28 cellular contexts compared by ENCODE assay signal in the genomic region with DNA sequence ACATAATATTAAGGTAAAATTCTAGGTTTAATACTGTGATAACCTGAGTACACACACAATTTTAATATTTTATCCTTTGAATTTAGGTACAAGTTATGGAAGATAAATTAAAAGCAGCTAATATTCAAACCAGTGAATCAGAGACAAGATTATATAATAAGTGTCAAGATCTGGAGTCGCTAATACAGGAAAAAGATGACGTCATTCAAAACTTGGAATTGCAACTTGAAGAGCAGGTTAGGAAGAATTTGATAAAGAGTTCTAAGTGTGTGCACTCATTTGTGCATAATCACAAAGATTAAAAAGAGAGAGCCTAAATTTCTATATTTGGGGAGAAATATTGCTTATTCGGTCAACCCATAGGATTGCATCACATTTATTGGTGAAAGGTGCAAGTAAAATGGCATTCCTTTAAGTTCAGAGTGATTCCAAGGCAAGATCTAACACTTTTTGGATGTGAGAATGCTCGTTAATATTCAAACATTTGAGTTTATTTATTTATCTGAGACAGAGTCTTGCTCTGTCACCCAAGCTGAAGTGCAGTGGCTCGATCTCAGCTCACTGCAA. TPM values are rescaled to one million over a fixed set of nuclear protein-coding genes. Genes with fewer than 3 reads are reported as not detected.
DNase-seq lines count a peak whose midpoint lies in the region; ATAC-seq, FAIRE-seq and TF ChIP-seq lines count a peak whose summit lies in the region.
"Had no signal": no experiment of that assay in that cellular context is flagged by ENCODE, and none has a peak within 500 bp of the region (broad histone marks: within the 10 kb centered on the region; RNA-seq: fewer than 3 reads in every experiment).

No MANE protein-coding gene starts in this region.

- WGBS in K562 (ENCODE audit: insufficient coverage, low coverage, missing lambda C conversion rate): 33% methylated on average over 5 of the region's 5 CpGs
- 76% methylated on average over 5 of the region's 5 CpGs for WGBS in SK-N-SH (ENCODE audit: low lambda C conversion rate)

- BruUV-seq in K562 (replicated peaks; lab: Mats Ljungman, UMichigan): no TSS peak

- H3K36me3 ChIP-seq in HEK293 (ENCODE audit: control insufficient read depth in 2 of 2, insufficient read depth in 1 of 2, low read length in 2 of 2): peaks cover 0 to 8% of the 10 kb centered on the region in 2 experiments; a peak in 1 of 3 replicates
- H3K36me3 ChIP-seq in K562 (ENCODE audit: control insufficient read depth, insufficient read depth, low read length): no peaks in the 10 kb centered on the region
- no peaks in the 10 kb centered on the region for H3K36me3 ChIP-seq in SK-N-SH (replicated peaks in 1 of 2; ENCODE audit: control insufficient read depth in 1 of 2, insufficient read depth in 2 of 2, low read length in 1 of 2)
- H3K36me3 ChIP-seq: BE2C; BLaER1 treated with 17β-estradiol and CSF1 and Interleukin-3, amounts not matched to agents 10 nM and 100 nM had no signal

- no peaks in the 10 kb centered on the region for H3K9me1 ChIP-seq in K562 (ENCODE audit: control insufficient read depth, insufficient read depth, low read length)

- DNase-seq in LNCaP clone FGC (ENCODE audit: low read depth) (peak; percentile 2), K562 (ENCODE audit: extremely low read depth in 1 of 4, low spot score in 3 of 4) (no peak), putamen (ENCODE audit: low spot score) (peak; percentile 3), SK-N-SH (no peak), type B pancreatic cell (ENCODE audit: extremely low spot score, unreplicated experiment) (no peak)
- DNase-seq: 8988T; ACHN; AML-193; BE2C; CD4-positive, alpha-beta T cell; CD8-positive, alpha-beta memory T cell; DMS 273 treated with DMSO at 0.1 percent for 48 hours; DMS79; EL; GDM1; GM23248; H7; HCEC 1CT had no signal

- no peak overlapping the region for H3K27ac ChIP-seq in HEK293 (ENCODE audit: extremely low read depth, low read depth, low read length)
- no peak overlapping the region for H3K27ac ChIP-seq in K562 (ENCODE audit: extremely low read depth, low read depth, low read length)
- no peak overlapping the region for H3K27ac ChIP-seq in SK-N-SH (ENCODE audit: low read depth in 2 of 2, low read length in 1 of 2)
- H3K27ac ChIP-seq: A549; BLaER1 treated with 17β-estradiol and CSF1 and Interleukin-3, amounts not matched to agents 10 nM and 100 nM; GM23248 had no signal

- no peaks in the 10 kb centered on the region for H3K4me1 Mint-ChIP-seq in type B pancreatic cell (ENCODE audit: unreplicated experiment)
- H3K4me1 Mint-ChIP-seq: CD14-positive monocyte; CD8-positive, alpha-beta memory T cell had no signal

- H3K4me1 ChIP-seq in HEK293 (ENCODE audit: control insufficient read depth, insufficient read depth, low read length) (no peaks in the 10 kb centered on the region), K562 (replicated peaks in 1 of 2; ENCODE audit: control insufficient read depth in 2 of 2, insufficient read depth in 2 of 2, low read length in 2 of 2) (no peaks in the 10 kb centered on the region), SK-N-SH (ENCODE audit: control insufficient read depth in 1 of 2, insufficient read depth in 2 of 2, low read depth in 1 of 2, low read length in 1 of 2) (no peaks in the 10 kb centered on the region)
- H3K4me1 ChIP-seq: A549; BE2C; BLaER1 treated with 17β-estradiol and CSF1 and Interleukin-3, amounts not matched to agents 10 nM and 100 nM had no signal

- TF ChIP-seq CTCF in HEK293 (tag by site-specific recombination; IDR thresholded peaks at IDR 0.05) (no peak), LNCaP clone FGC (IDR thresholded peaks at IDR 0.05; ENCODE audit: control insufficient read depth, extremely low read depth, insufficient read depth) (no peak), K562 (IDR thresholded peaks at IDR 0.05 in 2 of 3, conservative IDR thresholded peaks at IDR 0.05 in 1 of 3; ENCODE audit: insufficient read depth in 2 of 3, low read depth in 1 of 3, low read length in 3 of 3) (no peak), SK-N-SH (IDR thresholded peaks at IDR 0.05) (no peak), type B pancreatic cell (conservative IDR thresholded peaks at IDR 0.05) (no peak)

- in situ Hi-C loops in K562 (cut with MboI): no loop called here

- ATAC-seq in K562 (no peak), GM19023 (IDR thresholded peaks at IDR 0.05; ENCODE audit: unreplicated experiment) (no peak)
- ATAC-seq: A549 had no signal

- H3F3A ChIP-seq in SK-N-SH (replicated peaks; ENCODE audit: insufficient read depth): no peaks in the 10 kb centered on the region

- no peaks in the 10 kb centered on the region for H3K79me2 ChIP-seq in K562 (ENCODE audit: control insufficient read depth, insufficient read depth, low read length)
- H3K79me2 ChIP-seq in SK-N-SH (ENCODE audit: insufficient read depth): no peaks in the 10 kb centered on the region

- no peak overlapping the region for H3K4me3 Mint-ChIP-seq in type B pancreatic cell
- H3K4me3 Mint-ChIP-seq: CD14-positive monocyte; CD4-positive, alpha-beta T cell; CD8-positive, alpha-beta memory T cell had no signal

- H3K9me2 ChIP-seq in SK-N-SH: no peaks in the 10 kb centered on the region

- H3K36me3 Mint-ChIP-seq in type B pancreatic cell: no peaks in the 10 kb centered on the region
- H3K36me3 Mint-ChIP-seq: CD14-positive monocyte had no signal

- H3K9ac ChIP-seq in K562 (ENCODE audit: insufficient read depth in 1 of 2, low read depth in 2 of 2, low read length in 2 of 2) (no peak overlapping the region), SK-N-SH (no peak overlapping the region)
- H3K9ac ChIP-seq: BLaER1 treated with 17β-estradiol and CSF1 and Interleukin-3, amounts not matched to agents 10 nM and 100 nM; GM23248 had no signal

- H3K27me3 Mint-ChIP-seq in type B pancreatic cell: no peaks in the 10 kb centered on the region

- TF ChIP-seq POLR2A in K562 (conservative IDR thresholded peaks at IDR 0.05): no peak

- no peak for TF ChIP-seq RAD21 in K562 (CRISPR knock-in tag; conservative IDR thresholded peaks at IDR 0.05 in 1 of 2, IDR thresholded peaks at IDR 0.05 in 1 of 2)
- TF ChIP-seq RAD21 in SK-N-SH (IDR thresholded peaks at IDR 0.05; ENCODE audit: low read length): no peak

- no peak overlapping the region for H3K27ac Mint-ChIP-seq in type B pancreatic cell
- H3K27ac Mint-ChIP-seq: CD14-positive monocyte; CD4-positive, alpha-beta T cell; CD8-positive, alpha-beta memory T cell had no signal

- H3K4me3 ChIP-seq in HEK293 (ENCODE audit: low read depth, low read length): no peak overlapping the region
- H3K4me3 ChIP-seq in LNCaP clone FGC (ENCODE audit: low read depth, low read length): no peak overlapping the region
- no peak overlapping the region for H3K4me3 ChIP-seq in K562
- H3K4me3 ChIP-seq in SK-N-SH (ENCODE audit: low read depth in 2 of 2, low read length in 1 of 2): no peak overlapping the region
- H3K4me3 ChIP-seq: A549; BLaER1 treated with 17β-estradiol and CSF1 and Interleukin-3, amounts not matched to agents 10 nM and 100 nM; GM23248 had no signal

- no peak for TF ChIP-seq EP300 in K562 (IDR thresholded peaks at IDR 0.05; ENCODE audit: low read length)
- TF ChIP-seq EP300 in SK-N-SH (IDR thresholded peaks at IDR 0.05; ENCODE audit: borderline replicate concordance in 1 of 2, low read depth in 1 of 2, low read length in 1 of 2): no peak

- H2AFZ ChIP-seq in K562 (ENCODE audit: low read depth, low read length): no peak overlapping the region
- H2AFZ ChIP-seq in SK-N-SH (ENCODE audit: low read depth): no peak overlapping the region
- H2AFZ ChIP-seq: GM23248 had no signal

- CTCF ChIA-PET in HEK293 (lab: Yijun Ruan, JAX): no interaction called here
- CTCF ChIA-PET in K562 (lab: Yijun Ruan, JAX; ENCODE audit: low intra/inter-chr PET ratio): no interaction called here
- CTCF ChIA-PET in SK-N-SH (lab: Yijun Ruan, JAX): no interaction called here

- no peaks in the 10 kb centered on the region for H3K27me3 ChIP-seq in K562 (ENCODE audit: control insufficient read depth in 2 of 2, insufficient read depth in 2 of 2, low read length in 2 of 2)
- H3K27me3 ChIP-seq in SK-N-SH (ENCODE audit: insufficient read depth): no peaks in the 10 kb centered on the region
- H3K27me3 ChIP-seq: BLaER1 treated with 17β-estradiol and CSF1 and Interleukin-3, amounts not matched to agents 10 nM and 100 nM had no signal

- no peaks in the 10 kb centered on the region for H3K9me3 ChIP-seq in HEK293 (ENCODE audit: control insufficient read depth, insufficient read depth, low read depth, low read length)
- H3K9me3 ChIP-seq in K562 (replicated peaks; ENCODE audit: control insufficient read depth, insufficient read depth, low read depth, low read length): no peaks in the 10 kb centered on the region
- H3K9me3 ChIP-seq in SK-N-SH: no peaks in the 10 kb centered on the region
- H3K9me3 ChIP-seq: A549, BE2C had no signal

- no peaks in the 10 kb centered on the region for H3K9me3 Mint-ChIP-seq in type B pancreatic cell
- H3K9me3 Mint-ChIP-seq: CD4-positive, alpha-beta T cell; CD8-positive, alpha-beta memory T cell had no signal

- H3K4me2 ChIP-seq in K562 (ENCODE audit: insufficient read depth, low read length): no peak overlapping the region
- no peak overlapping the region for H3K4me2 ChIP-seq in SK-N-SH
- H3K4me2 ChIP-seq: A549; BLaER1 treated with 17β-estradiol and CSF1 and Interleukin-3, amounts not matched to agents 10 nM and 100 nM had no signal

- POLR2A ChIA-PET in HEK293 (lab: Yijun Ruan, JAX): no interaction called here
- POLR2A ChIA-PET in K562 (lab: Yijun Ruan, JAX): no interaction called here
- POLR2A ChIA-PET in SK-N-SH (lab: Yijun Ruan, JAX): no interaction called here

- no peak for FAIRE-seq in K562 (lab: Jason Lieb, UNC)
- FAIRE-seq: A549, D721Med, GM12891, GM18507, GM19239, H1 had no signal

- H4K20me1 ChIP-seq in K562 (replicated peaks; ENCODE audit: control insufficient read depth, insufficient read depth, low read length): no peaks in the 10 kb centered on the region
- no peaks in the 10 kb centered on the region for H4K20me1 ChIP-seq in SK-N-SH (ENCODE audit: insufficient read depth)
- H4K20me1 ChIP-seq: BLaER1 treated with 17β-estradiol and CSF1 and Interleukin-3, amounts not matched to agents 10 nM and 100 nM had no signal

- intact Hi-C loops in K562 (cut with micrococcal nuclease): no loop called here

RNA-seq across cellular contexts. Expression of a gene that starts 16.3 kb away (rescaled TPM):
- 2.5 and 4.8 TPM in 2 replicates for total RNA-seq in K562 (2011; cell fraction: chromatin; rRNA removed; ENCODE audit: low replicate concordance)
- total RNA-seq in K562 (2011; cell fraction: nucleolus; rRNA removed): 1.8 and 4.1 TPM in 2 replicates
- total RNA-seq in K562 (2011; cell fraction: nucleoplasm; rRNA removed): 3.7 and 4.3 TPM in 2 replicates
- 0.49 and 1.0 TPM in 2 replicates for total RNA-seq in K562 (2014; rRNA removed)
- total RNA-seq in K562 (2014; rRNA removed; fragmentation: Illumina TruSeq; extraction: Trizol): 1.6 and 1.9 TPM in 2 replicates
- total RNA-seq in K562 (2015; rRNA removed; fragmentation: Illumina TruSeq; extraction: Trizol): 1.0 and 1.2 TPM in 2 replicates
- 1.5 and 1.6 TPM in 2 replicates for total RNA-seq in K562 (2021)
- 4.2 and 4.4 TPM in 2 replicates for polyA plus RNA-seq in K562 (2011; rRNA removed)
- polyA plus RNA-seq in K562 (2011; cell fraction: cytosol; rRNA removed): 0.81 and 1.8 TPM in 2 replicates
- 2.0 and 4.1 TPM in 2 replicates for polyA plus RNA-seq in K562 (2011; cell fraction: nucleus; rRNA removed)
- polyA plus RNA-seq in K562 (2012): 1.1 and 1.8 TPM in 2 replicates
- 1.6 and 1.7 TPM in 2 replicates for polyA plus RNA-seq in K562 (2014; fragmentation: Illumina TruSeq; extraction: Trizol)
- polyA plus RNA-seq in K562 (2014; fragmentation: Nextera tagmentation; extraction: Ambion mirVana): 1 to 10 TPM; 3.1 to 3.5 TPM
- polyA plus RNA-seq in K562 (2014; rRNA removed): 2.1 and 4.1 TPM in 2 replicates
- 1.9 and 2.8 TPM in 2 replicates for polyA minus RNA-seq in K562 (2011; rRNA and poly(A)+ RNA removed)
- not detected in 2 replicates for polyA minus RNA-seq in K562 (2011; cell fraction: cytosol; rRNA and poly(A)+ RNA removed)
- 0.81 and 2.8 TPM in 2 replicates for polyA minus RNA-seq in K562 (2011; cell fraction: nucleus; rRNA and poly(A)+ RNA removed)
- 2.6 and 3.1 TPM in 2 replicates for polyA plus RNA-seq in SK-N-SH (2012; rRNA removed)
- polyA plus RNA-seq in SK-N-SH (2012; cell fraction: cytosol; rRNA removed): 4.1 and 4.5 TPM in 2 replicates
- 0.45 and 1.5 TPM in 2 replicates for polyA plus RNA-seq in SK-N-SH (2012; cell fraction: nucleus; rRNA removed)
- 0.24 TPM in 1 of 2 replicates, not detected in the other for total RNA-seq in type B pancreatic cell (ENCODE audit: low replicate concordance)
- total RNA-seq: CD4-positive, alpha-beta T cell; GM23248; H1; H7 had no signal
- polyA plus RNA-seq: CD14-positive monocyte; CD8-positive, alpha-beta memory T cell had no signal

RNA-seq across cellular contexts. Expression of a gene that starts 55.5 kb away (rescaled TPM):
- 16.5 and 50.7 TPM in 2 replicates for total RNA-seq in K562 (2011; cell fraction: chromatin; rRNA removed; ENCODE audit: low replicate concordance)
- 6.6 and 7.7 TPM in 2 replicates for total RNA-seq in K562 (2011; cell fraction: nucleolus; rRNA removed)
- 18.6 and 18.7 TPM in 2 replicates for total RNA-seq in K562 (2011; cell fraction: nucleoplasm; rRNA removed)
- total RNA-seq in K562 (2014; rRNA removed) (1.3 and 2.7 TPM in 2 replicates), K562 (2014; rRNA removed; fragmentation: Illumina TruSeq; extraction: Trizol) (3.1 and 3.7 TPM in 2 replicates), K562 (2015; rRNA removed; fragmentation: Illumina TruSeq; extraction: Trizol) (1.5 and 1.8 TPM in 2 replicates), K562 (2021) (2.1 and 3.1 TPM in 2 replicates), type B pancreatic cell (ENCODE audit: low replicate concordance) (0.81 and 3.5 TPM in 2 replicates)
- polyA plus RNA-seq in K562 (2011; rRNA removed) (12.9 and 13.5 TPM in 2 replicates), K562 (2014; fragmentation: Illumina TruSeq; extraction: Trizol) (3.5 and 3.9 TPM in 2 replicates), K562 (2014; fragmentation: Nextera tagmentation; extraction: Ambion mirVana) (under 1 TPM; 0.77 to 0.86 TPM), K562 (2014; rRNA removed) (2.0 and 2.7 TPM in 2 replicates), SK-N-SH (2012; rRNA removed) (1.9 and 3.1 TPM in 2 replicates)
- polyA plus RNA-seq in K562 (2011; cell fraction: cytosol; rRNA removed): 1.8 and 5.8 TPM in 2 replicates
- polyA plus RNA-seq in K562 (2011; cell fraction: nucleus; rRNA removed): 15.3 and 17.7 TPM in 2 replicates
- polyA plus RNA-seq in K562 (2012): 1.6 and 3.8 TPM in 2 replicates
- polyA minus RNA-seq in K562 (2011; rRNA and poly(A)+ RNA removed): 13.0 and 17.7 TPM in 2 replicates
- polyA minus RNA-seq in K562 (2011; cell fraction: cytosol; rRNA and poly(A)+ RNA removed): 2.4 and 3.9 TPM in 2 replicates
- 8.8 and 11.4 TPM in 2 replicates for polyA minus RNA-seq in K562 (2011; cell fraction: nucleus; rRNA and poly(A)+ RNA removed)
- 0.79 and 0.85 TPM in 2 replicates for polyA plus RNA-seq in SK-N-SH (2012; cell fraction: cytosol; rRNA removed)
- 7.0 and 14.4 TPM in 2 replicates for polyA plus RNA-seq in SK-N-SH (2012; cell fraction: nucleus; rRNA removed)
- polyA plus RNA-seq: CD14-positive monocyte; CD8-positive, alpha-beta memory T cell had no signal

Comparison
In these comparisons a context has a peak if more than half of its experiments do, and no peak if none do; other contexts are left out.
1. DNase-seq: peak in LNCaP clone FGC (single experiment) and putamen (single experiment); none in K562 (0 of 4), SK-N-SH (single experiment) and type B pancreatic cell (single experiment).